7 cellular contexts compared by ENCODE assay signal in the genomic region with DNA sequence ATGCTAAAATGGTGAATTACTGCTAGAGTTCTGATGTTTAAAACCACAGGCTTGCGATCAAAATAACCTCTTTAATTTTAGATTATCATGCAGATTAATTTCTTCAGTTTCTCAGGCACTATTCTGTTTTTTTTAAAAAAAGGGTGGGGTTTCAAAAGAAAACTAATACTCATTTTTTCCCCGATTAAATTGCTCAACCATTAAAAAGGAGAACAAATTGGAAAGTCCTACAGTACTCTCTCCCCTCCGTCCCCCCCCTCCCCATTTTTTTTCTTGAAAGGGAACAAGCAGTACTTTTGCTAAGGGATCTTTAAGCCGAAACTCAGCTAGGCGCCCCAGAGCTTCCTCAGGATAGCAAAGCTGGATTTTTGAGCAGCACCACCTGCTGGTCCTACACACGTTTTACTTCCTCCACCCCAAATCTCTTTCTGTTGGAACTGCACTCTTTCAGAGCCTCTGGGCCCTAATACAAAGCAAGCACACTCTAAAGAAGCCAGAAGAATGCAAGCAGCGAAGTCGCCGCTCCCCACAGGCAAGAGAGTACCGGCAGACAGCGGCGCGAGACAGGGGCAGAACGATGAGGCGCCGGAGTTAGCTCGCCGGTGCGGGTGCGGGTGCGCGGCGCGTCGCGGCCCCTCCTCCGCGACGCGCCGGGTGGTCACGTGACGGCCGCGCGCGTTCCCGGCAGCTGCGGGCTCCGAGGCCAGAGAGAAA. TPM values are rescaled to one million over a fixed set of nuclear protein-coding genes. Genes with fewer than 3 reads are reported as not detected.
DNase-seq lines count a peak whose midpoint lies in the region; ATAC-seq, FAIRE-seq and TF ChIP-seq lines count a peak whose summit lies in the region.

A gene with protein sequence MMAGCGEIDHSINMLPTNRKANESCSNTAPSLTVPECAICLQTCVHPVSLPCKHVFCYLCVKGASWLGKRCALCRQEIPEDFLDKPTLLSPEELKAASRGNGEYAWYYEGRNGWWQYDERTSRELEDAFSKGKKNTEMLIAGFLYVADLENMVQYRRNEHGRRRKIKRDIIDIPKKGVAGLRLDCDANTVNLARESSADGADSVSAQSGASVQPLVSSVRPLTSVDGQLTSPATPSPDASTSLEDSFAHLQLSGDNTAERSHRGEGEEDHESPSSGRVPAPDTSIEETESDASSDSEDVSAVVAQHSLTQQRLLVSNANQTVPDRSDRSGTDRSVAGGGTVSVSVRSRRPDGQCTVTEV (plus strand): TSS at position 687 of the 714 bp plus-strand sequence. CDS start 13,475 bp downstream, outside the sequence.

- peak within 1 kb of the TSS; percentile 87 for H3K27ac ChIP-seq in GM12878 (ENCODE audit: control insufficient read depth, insufficient read depth)

- DNase-seq in NCI-H187 treated with DMSO at 0.1 percent for 48 hours (lab: John Stamatoyannopoulos, UW): peak; percentile 34
- DNase-seq in T1000 (lab: John Stamatoyannopoulos, UW): peak; percentile 75
- DNase-seq in GM12878 (ENCODE audit: low read depth, low spot score): peak; percentile 55
- peak; percentile 68 for DNase-seq in iPS DF 4.7 (ENCODE audit: extremely low read depth, low spot score)
- DNase-seq in sciatic nerve (ENCODE audit: low spot score): peak; percentile 90

- no peaks in the 10 kb centered on the region for H3K36me3 ChIP-seq in GM12878 (ENCODE audit: control insufficient read depth in 2 of 2, insufficient read depth in 2 of 2, low read length in 1 of 2)

- no TSS peak for BruUV-seq in GM12878 (replicated peaks; lab: Mats Ljungman, UMichigan)

- no peak for TF ChIP-seq EP300 in GM12878 (IDR thresholded peaks at IDR 0.05; ENCODE audit: borderline replicate concordance in 1 of 2, control insufficient read depth in 1 of 2, low read depth in 2 of 2, low read length in 2 of 2)

- peak within 1 kb of the TSS; percentile 99 for H2AFZ ChIP-seq in GM12878 (ENCODE audit: control insufficient read depth, low read depth, low read length)

- SMC1A ChIA-PET in GM12878 (lab: Charles Lee; ENCODE audit: uncharacterized antibody, unreplicated experiment): interaction anchor here (0.7 to 2.1 kb wide), 16 partner anchors 9 to 462 kb away, joined by 3 to 16 read pairs (median 3); partner anchors contain the start of gene ECHDC1

- H3K9ac ChIP-seq in GM12878 (ENCODE audit: control insufficient read depth, insufficient read depth, low read length): peak within 1 kb of the TSS; percentile 92

- peak within 1 kb of the TSS; percentile 91 for H3K4me2 ChIP-seq in GM12878 (ENCODE audit: control insufficient read depth, insufficient read depth)

- under 1% methylated on average over 40 of the region's 40 CpGs for WGBS in GM12878 (ENCODE audit: insufficient coverage, insufficient replicate concordance, low lambda C conversion rate, missing lambda C conversion rate)

- no peaks in the 10 kb centered on the region for H4K20me1 ChIP-seq in GM12878 (ENCODE audit: control insufficient read depth, insufficient read depth)

- no peaks in the 10 kb centered on the region for H3K9me3 ChIP-seq in GM12878 (replicated peaks; ENCODE audit: control insufficient read depth, insufficient read depth, low read length)

- H3K4me1 ChIP-seq in GM12878 (ENCODE audit: control insufficient read depth, insufficient read depth, low read length): no peaks in the 10 kb centered on the region

- no peaks in the 10 kb centered on the region for H3K27me3 ChIP-seq in GM12878 (replicated peaks in 1 of 2; ENCODE audit: control insufficient read depth in 2 of 2, insufficient read depth in 2 of 2, low read length in 1 of 2)

- intact Hi-C loops in GM12878 (cut with micrococcal nuclease; ENCODE audit: unreplicated experiment): loop anchor here (2.0 kb wide), 2 partner anchors 24 to 76 kb away; partner anchors contain the start of gene ECHDC1
- intact Hi-C loops in sciatic nerve (cut with DNase I): no loop called here

- POLR2A ChIA-PET in GM12878 (lab: Charles Lee): interaction anchor here (0.6 to 4.4 kb wide), 14 partner anchors 9 to 625 kb away, joined by 3 to 24 read pairs (median 4); no protein-coding TSS in a partner anchor

- ATAC-seq in GM18505 (IDR thresholded peaks at IDR 0.05; ENCODE audit: unreplicated experiment) (peak; percentile 84), HG02973 (IDR thresholded peaks at IDR 0.05; ENCODE audit: unreplicated experiment) (peak; percentile 79), GM12878 (peak; percentile 85), sciatic nerve (peak; percentile 96)

- peak; percentile 71 to 76 (median 74) for TF ChIP-seq CTCF in GM12878 (IDR thresholded peaks at IDR 0.05 in 2 of 3, conservative IDR thresholded peaks at IDR 0.05 in 1 of 3; ENCODE audit: control insufficient read depth in 2 of 3, extremely low read depth in 1 of 3, insufficient read depth in 1 of 3, low read depth in 3 of 3, low read length in 3 of 3)

- TF ChIP-seq POLR2A in GM18505 (IDR thresholded peaks at IDR 0.05; ENCODE audit: borderline replicate concordance, extremely low read depth, insufficient read depth, insufficient read length) (no peak), GM12878 (IDR thresholded peaks at IDR 0.05; ENCODE audit: low read depth, low read length) (no peak)

- CTCF ChIA-PET in GM12878 (lab: Yijun Ruan, JAX): interaction anchor here (0.6 to 3.8 kb wide), 33 partner anchors 9 to 1475 kb away, joined by 3 to 58 read pairs (median 4); partner anchors contain the start of genes ECHDC1 and NCOA7

- peak; percentile 46; the same call in 1 of the 2 replicates for TF ChIP-seq RAD21 in GM12878 (IDR thresholded peaks at IDR 0.05; ENCODE audit: insufficient read depth, low read depth, low read length)

- RAD21 ChIA-PET in GM12878 (lab: Charles Lee; ENCODE audit: unreplicated experiment): interaction anchor here (0.6 to 1.9 kb wide), 21 partner anchors 10 to 905 kb away, joined by 3 to 19 read pairs (median 3); no protein-coding TSS in a partner anchor

- peaks cover 43% of the 10 kb centered on the region for H3K79me2 ChIP-seq in GM12878 (ENCODE audit: control insufficient read depth, insufficient read depth, low read length)

- peak; percentile 75 for FAIRE-seq in GM12878 (lab: Jason Lieb, UNC)

- peak within 1 kb of the TSS; percentile 98 for H3K4me3 ChIP-seq in GM12878

- in situ Hi-C loops in GM12878 (cut with MboI): no loop called here

TF ChIP-seq in GM12878, 131 proteins besides CTCF, POLR2A, EP300 and RAD21 (continues in another document):
- no peak for TF ChIP-seq PAX8 (IDR thresholded peaks at IDR 0.05)
- no peak for TF ChIP-seq ZNF622 (IDR thresholded peaks at IDR 0.05)
- TF ChIP-seq ELK1 (IDR thresholded peaks at IDR 0.05; ENCODE audit: low read depth, low read length): no peak
- no peak for TF ChIP-seq NFXL1 (IDR thresholded peaks at IDR 0.05; ENCODE audit: borderline replicate concordance)
- no peak for TF ChIP-seq TCF3 (IDR thresholded peaks at IDR 0.05; ENCODE audit: borderline replicate concordance, insufficient read depth, low read depth, low read length)
- TF ChIP-seq LARP7 (IDR thresholded peaks at IDR 0.05): no peak; the same call in 1 of the 2 replicates
- no peak for TF ChIP-seq ESRRA (IDR thresholded peaks at IDR 0.05; ENCODE audit: low read length)
- TF ChIP-seq TCF12 (IDR thresholded peaks at IDR 0.05; ENCODE audit: low read depth, low read length): peak; percentile 30; the same call in 1 of the 2 replicates
- TF ChIP-seq FOXM1 (IDR thresholded peaks at IDR 0.05; ENCODE audit: low read depth, low read length): no peak
- no peak; the same call in 1 of the 2 replicates for TF ChIP-seq RUNX3 (IDR thresholded peaks at IDR 0.05; ENCODE audit: low read length)
- no peak for TF ChIP-seq BRCA1 (IDR thresholded peaks at IDR 0.05; ENCODE audit: low read depth, low read length)
- peak; percentile 84; the same call in 1 of the 2 replicates for TF ChIP-seq STAT1 (conservative IDR thresholded peaks at IDR 0.05)
- no peak for TF ChIP-seq JUND (IDR thresholded peaks at IDR 0.05; ENCODE audit: low read depth, low read length)
- TF ChIP-seq SIN3A (IDR thresholded peaks at IDR 0.05; ENCODE audit: low read depth, low read length): no peak
- TF ChIP-seq MYC (IDR thresholded peaks at IDR 0.05; ENCODE audit: insufficient read depth, insufficient read length, insufficient replicate concordance, low read length, severe bottlenecking): no peak
- TF ChIP-seq ASH2L (IDR thresholded peaks at IDR 0.05; ENCODE audit: borderline replicate concordance, low read depth): 0 out of 2 replicates have a peak, but pooled peaks have one; percentile 84
- TF ChIP-seq KAT2A (conservative IDR thresholded peaks at IDR 0.05; ENCODE audit: control insufficient read depth, low read depth, low read length): no peak
- no peak; the same call in 1 of the 2 replicates for TF ChIP-seq HCFC1 (IDR thresholded peaks at IDR 0.05; ENCODE audit: low read length)
- no peak for TF ChIP-seq SREBF2 (IDR thresholded peaks at IDR 0.05; ENCODE audit: low read length)

RNA-seq across cellular contexts. Expression of the gene that starts here (rescaled TPM):
- 53.0 and 53.9 TPM in 2 replicates for total RNA-seq in GM12878 (2013; cell fraction: nucleolus; rRNA removed)
- total RNA-seq in GM12878 (2014; rRNA removed) (15.4 and 20.2 TPM in 2 replicates), GM12878 (2014; rRNA removed; fragmentation: Illumina TruSeq; extraction: Trizol) (17.9 and 20.6 TPM in 2 replicates), GM12878 (2021) (15.8 and 16.0 TPM in 2 replicates), sciatic nerve (72.2 TPM)
- 8.8 TPM for polyA plus RNA-seq in GM12878 (2011; ENCODE audit: low read depth)
- polyA plus RNA-seq in GM12878 (2011; rRNA removed) (33.0 and 44.4 TPM in 2 replicates), GM12878 (2014; fragmentation: Illumina TruSeq; extraction: Trizol) (18.0 and 25.0 TPM in 2 replicates), GM12878 (2014; fragmentation: Nextera tagmentation; extraction: Ambion mirVana) (10 to 100 TPM in 1 of 2 experiments, 1 to 10 TPM in 1; 9.3 to 12.4 TPM), GM12878 (2014; rRNA removed) (18.6 and 21.9 TPM in 2 replicates), GM12878 (2016; fragmentation: Nextera tagmentation; extraction: Ambion mirVana) (10 to 100 TPM; 17.7 to 18.0 TPM)
- 14.5 and 15.3 TPM in 2 replicates for polyA plus RNA-seq in GM12878 (2011; cell fraction: cytosol; rRNA removed)
- polyA plus RNA-seq in GM12878 (2011; cell fraction: nucleus; rRNA removed): 31.3 and 42.4 TPM in 2 replicates
- polyA plus RNA-seq in GM12878 (2012): 12.5 and 16.2 TPM in 2 replicates
- 21.8 and 26.9 TPM in 2 replicates for polyA minus RNA-seq in GM12878 (2011; rRNA and poly(A)+ RNA removed)
- 5.5 and 6.1 TPM in 2 replicates for polyA minus RNA-seq in GM12878 (2011; cell fraction: cytosol; rRNA and poly(A)+ RNA removed)
- polyA minus RNA-seq in GM12878 (2011; cell fraction: nucleus; rRNA and poly(A)+ RNA removed): 22.0 and 23.5 TPM in 2 replicates

Comparison
In these comparisons a context has a peak if more than half of its experiments do, and no peak if none do; other contexts are left out.
1. Peak in every context shown above with its lines: DNase-seq, ATAC-seq, H3K4me3 ChIP-seq and H3K27ac ChIP-seq.
2. DNase-seq: peak in every context shown above with its lines; median percentile 90 in sciatic nerve; 75 in T1000; 68 in iPS DF 4.7; 55 in GM12878; 34 in NCI-H187 treated with DMSO at 0.1 percent for 48 hours.